In genomic region chr4:141860974-141861373, GRCh38 we compare ENCODE assay signal across 1 cellular context.
TF ChIP-seq lines count a peak whose summit lies in the region.

No MANE protein-coding gene starts in this region.

TF ChIP-seq in HepG2, 621 proteins besides CTCF, POLR2A, EP300 and RAD21 (continued from another document):
- TF ChIP-seq PHB2 (IDR thresholded peaks at IDR 0.05; ENCODE audit: partially characterized antibody), result no peak
- TF ChIP-seq ZNF512 (CRISPR knock-in tag; IDR thresholded peaks at IDR 0.05), result no peak
- TF ChIP-seq CREB1 (IDR thresholded peaks at IDR 0.05), result no peak
- no peak for TF ChIP-seq CREB1 (CRISPR knock-in tag; IDR thresholded peaks at IDR 0.05)
- no peak for TF ChIP-seq SRSF1 (optimal IDR thresholded peaks at IDR 0.05; ENCODE audit: low read depth, low read length)
- no peak for TF ChIP-seq HOXD1 (CRISPR knock-in tag; IDR thresholded peaks at IDR 0.05)
- TF ChIP-seq GTF3A (CRISPR knock-in tag; conservative IDR thresholded peaks at IDR 0.05), result no peak
- TF ChIP-seq, protein P1, sequence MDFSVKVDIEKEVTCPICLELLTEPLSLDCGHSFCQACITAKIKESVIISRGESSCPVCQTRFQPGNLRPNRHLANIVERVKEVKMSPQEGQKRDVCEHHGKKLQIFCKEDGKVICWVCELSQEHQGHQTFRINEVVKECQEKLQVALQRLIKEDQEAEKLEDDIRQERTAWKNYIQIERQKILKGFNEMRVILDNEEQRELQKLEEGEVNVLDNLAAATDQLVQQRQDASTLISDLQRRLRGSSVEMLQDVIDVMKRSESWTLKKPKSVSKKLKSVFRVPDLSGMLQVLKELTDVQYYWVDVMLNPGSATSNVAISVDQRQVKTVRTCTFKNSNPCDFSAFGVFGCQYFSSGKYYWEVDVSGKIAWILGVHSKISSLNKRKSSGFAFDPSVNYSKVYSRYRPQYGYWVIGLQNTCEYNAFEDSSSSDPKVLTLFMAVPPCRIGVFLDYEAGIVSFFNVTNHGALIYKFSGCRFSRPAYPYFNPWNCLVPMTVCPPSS (IDR thresholded peaks at IDR 0.05), result no peak
- no peak for TF ChIP-seq ZNF720 (CRISPR knock-in tag; IDR thresholded peaks at IDR 0.05)
- no peak for TF ChIP-seq ZNF121 (CRISPR knock-in tag; IDR thresholded peaks at IDR 0.05)
- TF ChIP-seq U2AF2 (IDR thresholded peaks at IDR 0.05; ENCODE audit: low read depth, low read length), result no peak
- TF ChIP-seq ZNF768 (CRISPR knock-in tag; IDR thresholded peaks at IDR 0.05), result no peak
- TF ChIP-seq TFDP2 (CRISPR knock-in tag; IDR thresholded peaks at IDR 0.05), result no peak
- TF ChIP-seq ZNF557 (CRISPR knock-in tag; IDR thresholded peaks at IDR 0.05), result no peak
- no peak for TF ChIP-seq ZNF558 (CRISPR knock-in tag; IDR thresholded peaks at IDR 0.05; ENCODE audit: borderline replicate concordance)
- TF ChIP-seq, protein P2, sequence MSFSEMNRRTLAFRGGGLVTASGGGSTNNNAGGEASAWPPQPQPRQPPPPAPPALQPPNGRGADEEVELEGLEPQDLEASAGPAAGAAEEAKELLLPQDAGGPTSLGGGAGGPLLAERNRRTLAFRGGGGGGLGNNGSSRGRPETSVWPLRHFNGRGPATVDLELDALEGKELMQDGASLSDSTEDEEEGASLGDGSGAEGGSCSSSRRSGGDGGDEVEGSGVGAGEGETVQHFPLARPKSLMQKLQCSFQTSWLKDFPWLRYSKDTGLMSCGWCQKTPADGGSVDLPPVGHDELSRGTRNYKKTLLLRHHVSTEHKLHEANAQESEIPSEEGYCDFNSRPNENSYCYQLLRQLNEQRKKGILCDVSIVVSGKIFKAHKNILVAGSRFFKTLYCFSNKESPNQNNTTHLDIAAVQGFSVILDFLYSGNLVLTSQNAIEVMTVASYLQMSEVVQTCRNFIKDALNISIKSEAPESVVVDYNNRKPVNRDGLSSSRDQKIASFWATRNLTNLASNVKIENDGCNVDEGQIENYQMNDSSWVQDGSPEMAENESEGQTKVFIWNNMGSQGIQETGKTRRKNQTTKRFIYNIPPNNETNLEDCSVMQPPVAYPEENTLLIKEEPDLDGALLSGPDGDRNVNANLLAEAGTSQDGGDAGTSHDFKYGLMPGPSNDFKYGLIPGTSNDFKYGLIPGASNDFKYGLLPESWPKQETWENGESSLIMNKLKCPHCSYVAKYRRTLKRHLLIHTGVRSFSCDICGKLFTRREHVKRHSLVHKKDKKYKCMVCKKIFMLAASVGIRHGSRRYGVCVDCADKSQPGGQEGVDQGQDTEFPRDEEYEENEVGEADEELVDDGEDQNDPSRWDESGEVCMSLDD (CRISPR knock-in tag; IDR thresholded peaks at IDR 0.05; ENCODE audit: borderline replicate concordance), result no peak
- no peak for TF ChIP-seq SUZ12 (IDR thresholded peaks at IDR 0.05; ENCODE audit: low read depth, low read length)
